ENCODE assay signal across 7 cellular contexts in genomic region chr14:77120771-77121743, GRCh38.
DNase-seq lines count a peak whose midpoint lies in the region; ATAC-seq lines count a peak whose summit lies in the region.

No MANE protein-coding gene starts in this region.

- DNase-seq in NCI-H2107 (lab: John Stamatoyannopoulos, UW) (peak; percentile 78), putamen (ENCODE audit: low spot score) (no peak)
- DNase-seq in stimulated activated CD4-positive, alpha-beta T cell treated with anti-CD3 and anti-CD28 coated beads, Interleukin-12 subunit alpha, Interleukin-12 subunit beta, amount 100 ng/mL, for 4 hours = no peak

- H3K27me3 ChIP-seq in mucosa of rectum (ENCODE audit: control insufficient read depth in 2 of 2, insufficient read depth in 2 of 2, low read length in 2 of 2) = peaks cover 0 to 2% of the 10 kb centered on the region in 2 donors

- ATAC-seq in GM18909 (IDR thresholded peaks at IDR 0.05; ENCODE audit: poor library complexity, unreplicated experiment) = peak; percentile 89
- peak; percentile 75 for ATAC-seq in HG02840 (IDR thresholded peaks at IDR 0.05; ENCODE audit: low FRiP score, unreplicated experiment)

- H3K36me3 ChIP-seq in mucosa of rectum (ENCODE audit: control insufficient read depth in 2 of 2, insufficient read depth in 2 of 2, low read length in 2 of 2) = peaks cover 3 to 21% of the 10 kb centered on the region in 2 donors

- peaks cover 15% of the 10 kb centered on the region for H3K36me3 Mint-ChIP-seq in activated naive CD8-positive, alpha-beta T cell

- H3K9me3 ChIP-seq in mucosa of rectum (ENCODE audit: control insufficient read depth in 2 of 2, low read length in 2 of 2) = no peaks in the 10 kb centered on the region

- no peaks in the 10 kb centered on the region for H3K9me3 Mint-ChIP-seq in activated naive CD8-positive, alpha-beta T cell (ENCODE audit: low read depth)

- peaks cover 5% of the 10 kb centered on the region for H3K27me3 Mint-ChIP-seq in activated naive CD8-positive, alpha-beta T cell

- H3K4me3 ChIP-seq in mucosa of rectum (ENCODE audit: low read length in 2 of 2) = peak overlapping the region in 1 of 2 donors; percentile 13

- H3K4me1 ChIP-seq in mucosa of rectum (ENCODE audit: control insufficient read depth in 2 of 2, insufficient read depth in 2 of 2, low read length in 2 of 2) = peaks cover 44 to 46% of the 10 kb centered on the region in 2 donors

- H3K9ac ChIP-seq in mucosa of rectum (ENCODE audit: low read depth in 1 of 2, low read length in 2 of 2) = peak overlapping the region; percentile 24 to 42

- peak overlapping the region; percentile 50 for H3K27ac Mint-ChIP-seq in activated naive CD8-positive, alpha-beta T cell

- peaks cover 21% of the 10 kb centered on the region for H3K4me1 Mint-ChIP-seq in activated naive CD8-positive, alpha-beta T cell (ENCODE audit: low read depth)

- H3K27ac ChIP-seq in mucosa of rectum (ENCODE audit: low read depth in 2 of 2, low read length in 2 of 2) = peak overlapping the region; percentile 86 to 91

- H3K4me3 Mint-ChIP-seq in activated naive CD8-positive, alpha-beta T cell = no peak overlapping the region
